1 cellular context compared by ENCODE assay signal in the genomic region with DNA sequence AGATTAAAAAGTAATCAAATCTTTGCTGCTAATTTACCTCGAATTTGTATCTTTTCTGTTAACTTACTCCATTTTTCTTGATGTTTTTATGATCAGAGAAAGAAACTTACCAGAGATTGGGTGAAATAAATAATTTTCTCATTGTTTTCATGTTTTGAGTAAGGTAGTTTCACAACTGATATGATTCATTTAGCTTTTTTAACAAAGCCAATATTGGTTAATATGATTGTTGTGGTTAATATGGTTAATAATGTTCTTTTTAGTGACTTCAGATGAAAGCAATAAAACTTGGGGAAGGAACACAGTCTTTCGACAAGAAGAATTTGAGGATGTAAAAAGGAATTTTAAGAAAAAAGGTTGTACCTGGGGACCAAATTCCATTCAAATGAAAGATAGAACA.
TF ChIP-seq lines count a peak whose summit lies in the region.

No MANE protein-coding gene starts in this region.

TF ChIP-seq in WTC11, 78 proteins besides CTCF, POLR2A, EP300 and RAD21 (continued from another document):
- TF ChIP-seq, protein P1, sequence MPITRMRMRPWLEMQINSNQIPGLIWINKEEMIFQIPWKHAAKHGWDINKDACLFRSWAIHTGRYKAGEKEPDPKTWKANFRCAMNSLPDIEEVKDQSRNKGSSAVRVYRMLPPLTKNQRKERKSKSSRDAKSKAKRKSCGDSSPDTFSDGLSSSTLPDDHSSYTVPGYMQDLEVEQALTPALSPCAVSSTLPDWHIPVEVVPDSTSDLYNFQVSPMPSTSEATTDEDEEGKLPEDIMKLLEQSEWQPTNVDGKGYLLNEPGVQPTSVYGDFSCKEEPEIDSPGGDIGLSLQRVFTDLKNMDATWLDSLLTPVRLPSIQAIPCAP (CRISPR knock-in tag; IDR thresholded peaks at IDR 0.05) = no peak
- TF ChIP-seq TCF7 (CRISPR knock-in tag; IDR thresholded peaks at IDR 0.05; ENCODE audit: low read depth) = no peak
- no peak for TF ChIP-seq RORB (CRISPR knock-in tag; IDR thresholded peaks at IDR 0.05)
- no peak for TF ChIP-seq OVOL2 (CRISPR knock-in tag; IDR thresholded peaks at IDR 0.05; ENCODE audit: borderline replicate concordance)
TF ChIP-seq in WTC11: peak in this region for 0.
